Comparison of ENCODE assay signal across 20 cellular contexts in genomic region chr19:3716147-3716668, GRCh38. TPM values are rescaled to one million over a fixed set of nuclear protein-coding genes. Genes with fewer than 3 reads are reported as not detected.
DNase-seq lines count a peak whose midpoint lies in the region; ATAC-seq, FAIRE-seq and TF ChIP-seq lines count a peak whose summit lies in the region.
"Had no signal": no experiment of that assay in that cellular context is flagged by ENCODE, and none has a peak within 500 bp of the region (broad histone marks: within the 10 kb centered on the region; RNA-seq: fewer than 3 reads in every experiment).

No MANE protein-coding gene starts in this region.

- H3K27me3 ChIP-seq in HepG2 (ENCODE audit: control insufficient read depth in 1 of 2, insufficient read depth in 2 of 2, low read length in 2 of 2): no peaks in the 10 kb centered on the region; a peak in 1 of 5 replicates
- no peaks in the 10 kb centered on the region for H3K27me3 ChIP-seq in right lobe of liver

- TF ChIP-seq CTCF in HepG2 (CRISPR knock-in tag; IDR thresholded peaks at IDR 0.05): no peak
- no peak for TF ChIP-seq CTCF in right lobe of liver (IDR thresholded peaks at IDR 0.05)

- no peaks in the 10 kb centered on the region for H3K79me2 ChIP-seq in HepG2 (ENCODE audit: insufficient read depth, low read length)

- H3K27me3 Mint-ChIP-seq in activated CD4-positive, alpha-beta memory T cell treated with anti-CD3 and anti-CD28 coated beads for 36 hours: no peaks in the 10 kb centered on the region

- no peak for FAIRE-seq in HepG2 (lab: Jason Lieb, UNC)
- FAIRE-seq: HTR-8/SVneo had no signal

- no peak overlapping the region for H2AFZ ChIP-seq in HepG2 (ENCODE audit: low read length)

- TF ChIP-seq EP300 in HepG2 (IDR thresholded peaks at IDR 0.05; ENCODE audit: low read depth in 2 of 2, low read length in 2 of 2) (no peak), HepG2 (CRISPR knock-in tag; IDR thresholded peaks at IDR 0.05; ENCODE audit: borderline replicate concordance) (no peak)

- no peak overlapping the region for H3K4me3 Mint-ChIP-seq in activated CD4-positive, alpha-beta memory T cell treated with anti-CD3 and anti-CD28 coated beads for 36 hours
- H3K4me3 Mint-ChIP-seq: CD14-positive monocyte; CD4-positive, alpha-beta memory T cell; HFFc6; IgD-negative memory B cell had no signal

- no peak for DNase-seq in HepG2 (ENCODE audit: low spot score)
- DNase-seq in right lobe of liver: no peak
- peak; percentile 39 for DNase-seq in M059J (ENCODE audit: low read depth)
- DNase-seq in epidermal melanocyte (ENCODE audit: insufficient read length, low spot score): peak; percentile 2
- DNase-seq in activated naive CD4-positive, alpha-beta T cell treated with anti-CD3 and anti-CD28 coated beads, Interleukin-2, amount 50 U/mL, for 72 hours (ENCODE audit: low spot score in 2 of 2): no peak
- no peak for DNase-seq in activated CD4-positive, alpha-beta memory T cell treated with anti-CD3 and anti-CD28 coated beads for 36 hours
- DNase-seq: CD4-positive, alpha-beta memory T cell; DMS79 treated with DMSO at 0.1 percent for 48 hours; GF-D8; HCEC 1CT; HFFc6 had no signal

- H3K4me1 Mint-ChIP-seq in activated CD4-positive, alpha-beta memory T cell treated with anti-CD3 and anti-CD28 coated beads for 36 hours (ENCODE audit: low read depth): peaks cover 6% of the 10 kb centered on the region

- H3K9me3 Mint-ChIP-seq in activated naive CD4-positive, alpha-beta T cell treated with anti-CD3 and anti-CD28 coated beads, Interleukin-2, amount 50 U/mL, for 72 hours: no peaks in the 10 kb centered on the region
- no peaks in the 10 kb centered on the region for H3K9me3 Mint-ChIP-seq in activated CD4-positive, alpha-beta memory T cell treated with anti-CD3 and anti-CD28 coated beads for 36 hours
- H3K9me3 Mint-ChIP-seq: CD4-positive, alpha-beta memory T cell; HFFc6; IgD-negative memory B cell had no signal

- intact Hi-C loops in HepG2 (cut with micrococcal nuclease; ENCODE audit: unreplicated experiment) (no loop called here), right lobe of liver (cut with DNase I) (no loop called here)
- intact Hi-C loops in activated CD4-positive, alpha-beta memory T cell treated with anti-CD3 and anti-CD28 coated beads for 36 hours (cut with micrococcal nuclease): no loop called here

- peaks cover 44% of the 10 kb centered on the region for H3K4me1 ChIP-seq in HepG2 (ENCODE audit: insufficient read depth, low read length)
- peaks cover 0 to 26% (median 9%) of the 10 kb centered on the region in 4 donors for H3K4me1 ChIP-seq in right lobe of liver

- no peaks in the 10 kb centered on the region for H3K36me3 Mint-ChIP-seq in activated naive CD4-positive, alpha-beta T cell treated with anti-CD3 and anti-CD28 coated beads, Interleukin-2, amount 50 U/mL, for 72 hours
- no peaks in the 10 kb centered on the region for H3K36me3 Mint-ChIP-seq in activated CD4-positive, alpha-beta memory T cell treated with anti-CD3 and anti-CD28 coated beads for 36 hours
- H3K36me3 Mint-ChIP-seq: CD14-positive monocyte; CD4-positive, alpha-beta memory T cell; IgD-negative memory B cell had no signal

- H3K36me3 ChIP-seq in HepG2 (replicated peaks in 1 of 2; ENCODE audit: control insufficient read depth in 1 of 2, insufficient read depth in 2 of 2, low read length in 2 of 2) (no peaks in the 10 kb centered on the region), right lobe of liver (no peaks in the 10 kb centered on the region)
- H3K36me3 ChIP-seq: BLaER1 had no signal

- CTCF ChIA-PET in HepG2 (lab: Yijun Ruan, JAX; ENCODE audit: low intra/inter-chr PET ratio, low total read pairs): no interaction called here
- CTCF ChIA-PET in activated CD4-positive, alpha-beta memory T cell treated with anti-CD3 and anti-CD28 coated beads for 36 hours (lab: Charles Lee): no interaction called here

- in situ Hi-C loops in HepG2 (cut with HindIII; ENCODE audit: extremely low pct_ligation_motif_present, low pct_unique_long_range_greater_than_20kb): no loop called here

- H3K9ac ChIP-seq in HepG2 (ENCODE audit: insufficient read depth, low read depth, low read length): no peak overlapping the region
- H3K9ac ChIP-seq: BLaER1 had no signal

- no peak for TF ChIP-seq POLR2A in HepG2 (IDR thresholded peaks at IDR 0.05; ENCODE audit: insufficient read depth in 1 of 2, low read depth in 2 of 2, low read length in 2 of 2)
- TF ChIP-seq POLR2A in right lobe of liver (IDR thresholded peaks at IDR 0.05): no peak

- no peaks in the 10 kb centered on the region for H4K20me1 ChIP-seq in HepG2 (ENCODE audit: insufficient read depth, low read length)
- H4K20me1 ChIP-seq: BLaER1 had no signal

- 90% methylated on average over 2 of the region's 16 CpGs for WGBS in HepG2 (ENCODE audit: low lambda C conversion rate)
- WGBS in right lobe of liver (ENCODE audit: insufficient coverage, low coverage, low lambda C conversion rate, missing lambda C conversion rate): 50% methylated on average over 2 of the region's 16 CpGs

- POLR2A ChIA-PET in HepG2 (lab: Yijun Ruan, JAX): no interaction called here
- POLR2A ChIA-PET in activated CD4-positive, alpha-beta memory T cell treated with anti-CD3 and anti-CD28 coated beads for 36 hours (lab: Charles Lee): no interaction called here

- no TSS peak for BruUV-seq in HepG2 (replicated peaks; lab: Mats Ljungman, UMichigan)

- H3K27ac ChIP-seq in HepG2 (ENCODE audit: extremely low read length, insufficient read depth, low read length): no peak overlapping the region
- H3K27ac ChIP-seq in right lobe of liver: no peak overlapping the region
- H3K27ac ChIP-seq: 22Rv1, BLaER1 had no signal

- ATAC-seq in HepG2 (no peak), right lobe of liver (no peak), HG03045 (IDR thresholded peaks at IDR 0.05; ENCODE audit: unreplicated experiment) (no peak)
- no peak for ATAC-seq in activated naive CD4-positive, alpha-beta T cell treated with anti-CD3 and anti-CD28 coated beads, Interleukin-2, amount 50 U/mL, for 72 hours

- H3K4me3 ChIP-seq in HepG2 (replicated peaks in 1 of 3; ENCODE audit: insufficient read depth in 1 of 3, low read depth in 2 of 3, low read length in 3 of 3) (no peak overlapping the region), right lobe of liver (no peak overlapping the region)
- H3K4me3 ChIP-seq: BLaER1 had no signal

- H3K27ac Mint-ChIP-seq in activated naive CD4-positive, alpha-beta T cell treated with anti-CD3 and anti-CD28 coated beads, Interleukin-2, amount 50 U/mL, for 72 hours: peak overlapping the region in 1 of 2 donors; percentile 44
- no peak overlapping the region for H3K27ac Mint-ChIP-seq in activated CD4-positive, alpha-beta memory T cell treated with anti-CD3 and anti-CD28 coated beads for 36 hours
- H3K27ac Mint-ChIP-seq: CD14-positive monocyte; CD4-positive, alpha-beta memory T cell; HFFc6; IgD-negative memory B cell had no signal

- no peak for TF ChIP-seq RAD21 in HepG2 (CRISPR knock-in tag; IDR thresholded peaks at IDR 0.05)

- H3K4me2 ChIP-seq in HepG2 (ENCODE audit: low read depth, low read length): no peak overlapping the region
- H3K4me2 ChIP-seq: BLaER1 had no signal

- H3K9me3 ChIP-seq in HepG2 (ENCODE audit: low read length) (no peaks in the 10 kb centered on the region), right lobe of liver (no peaks in the 10 kb centered on the region)
- H3K9me3 ChIP-seq: BLaER1 had no signal

RNA-seq across cellular contexts. Expression of gene TJP3, which starts 8.0 kb away (rescaled TPM):
- total RNA-seq in HepG2 (2016; rRNA removed; fragmentation: Illumina TruSeq; extraction: Trizol) (20.6 and 21.5 TPM in 2 replicates), right lobe of liver (10 to 100 TPM in 5 of 6 experiments, 1 to 10 TPM in 1; 7.9 to 27.0 (median 16.5) TPM)
- total RNA-seq in HepG2 (2016; cell fraction: cytosol; rRNA removed; fragmentation: Illumina TruSeq; extraction: Trizol; ENCODE audit: low read depth): 4.8 and 6.1 TPM in 2 replicates
- 12.8 and 26.0 TPM in 2 replicates for total RNA-seq in HepG2 (2016; cell fraction: insoluble cytoplasmic fraction; rRNA removed; fragmentation: Illumina TruSeq; extraction: Trizol)
- 6.5 and 7.3 TPM in 2 replicates for total RNA-seq in HepG2 (2016; cell fraction: membrane; rRNA removed; fragmentation: Illumina TruSeq; extraction: Trizol)
- 21.9 and 26.6 TPM in 2 replicates for total RNA-seq in HepG2 (2016; cell fraction: nucleus; rRNA removed; fragmentation: Illumina TruSeq; extraction: Trizol)
- 2.3 and 3.3 TPM in 2 replicates for polyA plus RNA-seq in HepG2 (2011; rRNA removed)
- 0.60 and 0.95 TPM in 2 replicates for polyA plus RNA-seq in HepG2 (2011; cell fraction: cytosol; rRNA removed)
- 7.0 and 7.9 TPM in 2 replicates for polyA plus RNA-seq in HepG2 (2011; cell fraction: nucleus; rRNA removed)
- polyA plus RNA-seq in HepG2 (2012): 5.3 and 9.8 TPM in 2 replicates
- 1.8 and 2.4 TPM in 2 replicates for polyA plus RNA-seq in HepG2 (2016; cell fraction: cytosol; fragmentation: Illumina TruSeq; extraction: Trizol; ENCODE audit: low read depth)
- polyA plus RNA-seq in HepG2 (2016; cell fraction: insoluble cytoplasmic fraction; fragmentation: Illumina TruSeq; extraction: Trizol; ENCODE audit: low read depth): 14.4 and 15.0 TPM in 2 replicates
- 3.0 and 3.4 TPM in 2 replicates for polyA plus RNA-seq in HepG2 (2016; cell fraction: membrane; fragmentation: Illumina TruSeq; extraction: Trizol; ENCODE audit: low read depth)
- polyA plus RNA-seq in HepG2 (2016; cell fraction: nucleus; fragmentation: Illumina TruSeq; extraction: Trizol; ENCODE audit: insufficient read depth, low read depth): 30.0 and 33.5 TPM in 2 replicates
- polyA minus RNA-seq in HepG2 (2011; rRNA and poly(A)+ RNA removed; ENCODE audit: low replicate concordance): 4.2 and 4.7 TPM in 2 replicates
- 4.5 and 6.3 TPM in 2 replicates for polyA minus RNA-seq in HepG2 (2011; cell fraction: cytosol; rRNA and poly(A)+ RNA removed)
- 3.5 and 6.6 TPM in 2 replicates for polyA minus RNA-seq in HepG2 (2011; cell fraction: nucleus; rRNA and poly(A)+ RNA removed)
- total RNA-seq in M059J (2014; rRNA removed; shearing (Covaris generic)): 0.30 and 0.49 TPM in 2 replicates
- 1 to 10 TPM; 2.6 to 6.3 TPM for total RNA-seq in activated naive CD4-positive, alpha-beta T cell treated with anti-CD3 and anti-CD28 coated beads, Interleukin-2, amount 50 U/mL, for 72 hours
- 1 to 10 TPM; 3.1 to 3.7 TPM for total RNA-seq in activated CD4-positive, alpha-beta memory T cell treated with anti-CD3 and anti-CD28 coated beads for 36 hours
- total RNA-seq: A673, H4, HFFc6 had no signal
- polyA plus RNA-seq: AG04450, CD14-positive monocyte had no signal

RNA-seq across cellular contexts. Expression of gene PIP5K1C, which starts 15.9 kb away (rescaled TPM):
- 4.3 and 5.2 TPM in 2 replicates for total RNA-seq in HepG2 (2016; rRNA removed; fragmentation: Illumina TruSeq; extraction: Trizol)
- 7.1 TPM in 2 replicates for total RNA-seq in HepG2 (2016; cell fraction: cytosol; rRNA removed; fragmentation: Illumina TruSeq; extraction: Trizol; ENCODE audit: low read depth)
- 3.5 and 4.4 TPM in 2 replicates for total RNA-seq in HepG2 (2016; cell fraction: insoluble cytoplasmic fraction; rRNA removed; fragmentation: Illumina TruSeq; extraction: Trizol)
- 6.2 and 6.4 TPM in 2 replicates for total RNA-seq in HepG2 (2016; cell fraction: membrane; rRNA removed; fragmentation: Illumina TruSeq; extraction: Trizol)
- total RNA-seq in HepG2 (2016; cell fraction: nucleus; rRNA removed; fragmentation: Illumina TruSeq; extraction: Trizol): 3.7 and 4.3 TPM in 2 replicates
- 3.6 and 4.8 TPM in 2 replicates for polyA plus RNA-seq in HepG2 (2011; rRNA removed)
- polyA plus RNA-seq in HepG2 (2011; cell fraction: cytosol; rRNA removed): 1.9 and 2.3 TPM in 2 replicates
- polyA plus RNA-seq in HepG2 (2011; cell fraction: nucleus; rRNA removed): 11.5 and 14.0 TPM in 2 replicates
- polyA plus RNA-seq in HepG2 (2012): 6.4 and 8.6 TPM in 2 replicates
- polyA plus RNA-seq in HepG2 (2016; cell fraction: cytosol; fragmentation: Illumina TruSeq; extraction: Trizol; ENCODE audit: low read depth): 0.99 and 1.0 TPM in 2 replicates
- 6.8 and 10.5 TPM in 2 replicates for polyA plus RNA-seq in HepG2 (2016; cell fraction: insoluble cytoplasmic fraction; fragmentation: Illumina TruSeq; extraction: Trizol; ENCODE audit: low read depth)
- polyA plus RNA-seq in HepG2 (2016; cell fraction: membrane; fragmentation: Illumina TruSeq; extraction: Trizol; ENCODE audit: low read depth): 4.0 and 4.6 TPM in 2 replicates
- polyA plus RNA-seq in HepG2 (2016; cell fraction: nucleus; fragmentation: Illumina TruSeq; extraction: Trizol; ENCODE audit: insufficient read depth, low read depth): 16.9 and 17.1 TPM in 2 replicates
- polyA minus RNA-seq in HepG2 (2011; rRNA and poly(A)+ RNA removed; ENCODE audit: low replicate concordance): 21.9 and 27.3 TPM in 2 replicates
- polyA minus RNA-seq in HepG2 (2011; cell fraction: cytosol; rRNA and poly(A)+ RNA removed): 6.3 and 12.3 TPM in 2 replicates
- 5.9 and 6.3 TPM in 2 replicates for polyA minus RNA-seq in HepG2 (2011; cell fraction: nucleus; rRNA and poly(A)+ RNA removed)
- total RNA-seq in right lobe of liver: 1 to 10 TPM; 5.3 to 9.8 (median 7.6) TPM
- total RNA-seq in M059J (2014; rRNA removed; shearing (Covaris generic)): 11.4 and 15.8 TPM in 2 replicates
- total RNA-seq in activated naive CD4-positive, alpha-beta T cell treated with anti-CD3 and anti-CD28 coated beads, Interleukin-2, amount 50 U/mL, for 72 hours: 10 to 100 TPM; 11.5 to 13.5 TPM
- 10 to 100 TPM; 14.7 to 15.7 TPM for total RNA-seq in activated CD4-positive, alpha-beta memory T cell treated with anti-CD3 and anti-CD28 coated beads for 36 hours

RNA-seq across cellular contexts. Expression of gene APBA3, which starts 45.3 kb away (rescaled TPM):
- total RNA-seq in HepG2 (2016; rRNA removed; fragmentation: Illumina TruSeq; extraction: Trizol) (12.9 and 14.3 TPM in 2 replicates), right lobe of liver (10 to 100 TPM; 10.1 to 24.1 (median 12.6) TPM)
- 5.4 and 8.4 TPM in 2 replicates for total RNA-seq in HepG2 (2016; cell fraction: cytosol; rRNA removed; fragmentation: Illumina TruSeq; extraction: Trizol; ENCODE audit: low read depth)
- total RNA-seq in HepG2 (2016; cell fraction: insoluble cytoplasmic fraction; rRNA removed; fragmentation: Illumina TruSeq; extraction: Trizol): 12.1 and 15.3 TPM in 2 replicates
- 9.8 and 12.8 TPM in 2 replicates for total RNA-seq in HepG2 (2016; cell fraction: membrane; rRNA removed; fragmentation: Illumina TruSeq; extraction: Trizol)
- total RNA-seq in HepG2 (2016; cell fraction: nucleus; rRNA removed; fragmentation: Illumina TruSeq; extraction: Trizol): 10.6 and 14.8 TPM in 2 replicates
- polyA plus RNA-seq in HepG2 (2011; rRNA removed): 14.2 and 18.7 TPM in 2 replicates
- 6.1 and 12.7 TPM in 2 replicates for polyA plus RNA-seq in HepG2 (2011; cell fraction: cytosol; rRNA removed)
- polyA plus RNA-seq in HepG2 (2011; cell fraction: nucleus; rRNA removed): 76.0 and 85.8 TPM in 2 replicates
- 6.8 and 9.1 TPM in 2 replicates for polyA plus RNA-seq in HepG2 (2012)
- polyA plus RNA-seq in HepG2 (2016; cell fraction: cytosol; fragmentation: Illumina TruSeq; extraction: Trizol; ENCODE audit: low read depth): 2.7 and 3.6 TPM in 2 replicates
- polyA plus RNA-seq in HepG2 (2016; cell fraction: insoluble cytoplasmic fraction; fragmentation: Illumina TruSeq; extraction: Trizol; ENCODE audit: low read depth): 9.5 and 10.3 TPM in 2 replicates
- polyA plus RNA-seq in HepG2 (2016; cell fraction: membrane; fragmentation: Illumina TruSeq; extraction: Trizol; ENCODE audit: low read depth): 6.0 and 6.1 TPM in 2 replicates
- polyA plus RNA-seq in HepG2 (2016; cell fraction: nucleus; fragmentation: Illumina TruSeq; extraction: Trizol; ENCODE audit: insufficient read depth, low read depth): 28.0 and 28.5 TPM in 2 replicates
- polyA minus RNA-seq in HepG2 (2011; rRNA and poly(A)+ RNA removed; ENCODE audit: low replicate concordance): 14.2 and 22.9 TPM in 2 replicates
- polyA minus RNA-seq in HepG2 (2011; cell fraction: cytosol; rRNA and poly(A)+ RNA removed): 7.5 and 7.9 TPM in 2 replicates
- polyA minus RNA-seq in HepG2 (2011; cell fraction: nucleus; rRNA and poly(A)+ RNA removed): 15.3 and 18.5 TPM in 2 replicates
- 13.7 and 15.0 TPM in 2 replicates for total RNA-seq in M059J (2014; rRNA removed; shearing (Covaris generic))
- 10 to 100 TPM; 44.6 to 61.7 TPM for total RNA-seq in activated naive CD4-positive, alpha-beta T cell treated with anti-CD3 and anti-CD28 coated beads, Interleukin-2, amount 50 U/mL, for 72 hours
- total RNA-seq in activated CD4-positive, alpha-beta memory T cell treated with anti-CD3 and anti-CD28 coated beads for 36 hours: 10 to 100 TPM; 38.2 to 41.8 TPM

RNA-seq across cellular contexts. Expression of gene MRPL54, which starts 46.3 kb away (rescaled TPM):
- total RNA-seq in HepG2 (2016; rRNA removed; fragmentation: Illumina TruSeq; extraction: Trizol) (66.9 and 85.6 TPM in 2 replicates), right lobe of liver (10 to 100 TPM; 52.5 to 81.2 (median 61.9) TPM)
- 36.4 and 42.5 TPM in 2 replicates for total RNA-seq in HepG2 (2016; cell fraction: cytosol; rRNA removed; fragmentation: Illumina TruSeq; extraction: Trizol; ENCODE audit: low read depth)
- total RNA-seq in HepG2 (2016; cell fraction: insoluble cytoplasmic fraction; rRNA removed; fragmentation: Illumina TruSeq; extraction: Trizol): 71.3 and 95.8 TPM in 2 replicates
- 34.6 and 39.3 TPM in 2 replicates for total RNA-seq in HepG2 (2016; cell fraction: membrane; rRNA removed; fragmentation: Illumina TruSeq; extraction: Trizol)
- 17.6 and 22.0 TPM in 2 replicates for total RNA-seq in HepG2 (2016; cell fraction: nucleus; rRNA removed; fragmentation: Illumina TruSeq; extraction: Trizol)
- polyA plus RNA-seq in HepG2 (2011; rRNA removed): 36.8 and 37.2 TPM in 2 replicates
- polyA plus RNA-seq in HepG2 (2011; cell fraction: cytosol; rRNA removed): 49.6 and 71.2 TPM in 2 replicates
- polyA plus RNA-seq in HepG2 (2011; cell fraction: nucleus; rRNA removed): 14.2 and 18.6 TPM in 2 replicates
- polyA plus RNA-seq in HepG2 (2012): 22.5 and 27.7 TPM in 2 replicates
- polyA plus RNA-seq in HepG2 (2016; cell fraction: cytosol; fragmentation: Illumina TruSeq; extraction: Trizol; ENCODE audit: low read depth): 36.7 and 39.3 TPM in 2 replicates
- 81.5 and 84.4 TPM in 2 replicates for polyA plus RNA-seq in HepG2 (2016; cell fraction: insoluble cytoplasmic fraction; fragmentation: Illumina TruSeq; extraction: Trizol; ENCODE audit: low read depth)
- polyA plus RNA-seq in HepG2 (2016; cell fraction: membrane; fragmentation: Illumina TruSeq; extraction: Trizol; ENCODE audit: low read depth): 25.3 and 29.3 TPM in 2 replicates
- 29.4 and 38.4 TPM in 2 replicates for polyA plus RNA-seq in HepG2 (2016; cell fraction: nucleus; fragmentation: Illumina TruSeq; extraction: Trizol; ENCODE audit: insufficient read depth, low read depth)
- 6.8 and 14.7 TPM in 2 replicates for polyA minus RNA-seq in HepG2 (2011; rRNA and poly(A)+ RNA removed; ENCODE audit: low replicate concordance)
- polyA minus RNA-seq in HepG2 (2011; cell fraction: cytosol; rRNA and poly(A)+ RNA removed): 6.7 and 10.6 TPM in 2 replicates
- polyA minus RNA-seq in HepG2 (2011; cell fraction: nucleus; rRNA and poly(A)+ RNA removed): 4.5 and 6.2 TPM in 2 replicates
- 48.6 and 81.6 TPM in 2 replicates for total RNA-seq in M059J (2014; rRNA removed; shearing (Covaris generic))
- total RNA-seq in activated naive CD4-positive, alpha-beta T cell treated with anti-CD3 and anti-CD28 coated beads, Interleukin-2, amount 50 U/mL, for 72 hours: 10 to 100 TPM; 15.7 to 68.7 TPM
- 10 to 100 TPM; 63.2 to 65.2 TPM for total RNA-seq in activated CD4-positive, alpha-beta memory T cell treated with anti-CD3 and anti-CD28 coated beads for 36 hours

RNA-seq across cellular contexts. Expression of gene RAX2, which starts 55.8 kb away (rescaled TPM):
- total RNA-seq in HepG2 (2016; rRNA removed; fragmentation: Illumina TruSeq; extraction: Trizol) (not detected in 2 replicates), right lobe of liver (not detected)
- total RNA-seq in HepG2 (2016; cell fraction: cytosol; rRNA removed; fragmentation: Illumina TruSeq; extraction: Trizol; ENCODE audit: low read depth): not detected in 2 replicates
- not detected in 2 replicates for total RNA-seq in HepG2 (2016; cell fraction: insoluble cytoplasmic fraction; rRNA removed; fragmentation: Illumina TruSeq; extraction: Trizol)
- not detected in 2 replicates for total RNA-seq in HepG2 (2016; cell fraction: membrane; rRNA removed; fragmentation: Illumina TruSeq; extraction: Trizol)
- not detected in 2 replicates for total RNA-seq in HepG2 (2016; cell fraction: nucleus; rRNA removed; fragmentation: Illumina TruSeq; extraction: Trizol)
- polyA plus RNA-seq in HepG2 (2011; rRNA removed): not detected in 2 replicates
- polyA plus RNA-seq in HepG2 (2011; cell fraction: cytosol; rRNA removed): not detected in 2 replicates
- not detected in 2 replicates for polyA plus RNA-seq in HepG2 (2011; cell fraction: nucleus; rRNA removed)
- not detected in 2 replicates for polyA plus RNA-seq in HepG2 (2012)
- not detected in 2 replicates for polyA plus RNA-seq in HepG2 (2016; cell fraction: cytosol; fragmentation: Illumina TruSeq; extraction: Trizol; ENCODE audit: low read depth)
- polyA plus RNA-seq in HepG2 (2016; cell fraction: insoluble cytoplasmic fraction; fragmentation: Illumina TruSeq; extraction: Trizol; ENCODE audit: low read depth): not detected in 2 replicates
- not detected in 2 replicates for polyA plus RNA-seq in HepG2 (2016; cell fraction: membrane; fragmentation: Illumina TruSeq; extraction: Trizol; ENCODE audit: low read depth)
- polyA plus RNA-seq in HepG2 (2016; cell fraction: nucleus; fragmentation: Illumina TruSeq; extraction: Trizol; ENCODE audit: insufficient read depth, low read depth): not detected in 2 replicates
- not detected in 2 replicates for polyA minus RNA-seq in HepG2 (2011; rRNA and poly(A)+ RNA removed; ENCODE audit: low replicate concordance)
- polyA minus RNA-seq in HepG2 (2011; cell fraction: cytosol; rRNA and poly(A)+ RNA removed): not detected in 2 replicates
- not detected in 2 replicates for polyA minus RNA-seq in HepG2 (2011; cell fraction: nucleus; rRNA and poly(A)+ RNA removed)
- not detected in 2 replicates for total RNA-seq in M059J (2014; rRNA removed; shearing (Covaris generic))
- not detected for total RNA-seq in activated naive CD4-positive, alpha-beta T cell treated with anti-CD3 and anti-CD28 coated beads, Interleukin-2, amount 50 U/mL, for 72 hours
- not detected for total RNA-seq in activated CD4-positive, alpha-beta memory T cell treated with anti-CD3 and anti-CD28 coated beads for 36 hours
- total RNA-seq: A673; CD4-positive, alpha-beta memory T cell; H4; HFFc6 had no signal
- polyA plus RNA-seq: AG04450; CD14-positive monocyte; CD4-positive, alpha-beta memory T cell; IgD-negative memory B cell had no signal

Comparison
In these comparisons a context has a peak if more than half of its experiments do, and no peak if none do; other contexts are left out.
1. DNase-seq: peak in M059J (single experiment) and epidermal melanocyte (single experiment); none in HepG2 (single experiment), right lobe of liver (0 of 3), activated naive CD4-positive, alpha-beta T cell treated with anti-CD3 and anti-CD28 coated beads, Interleukin-2, amount 50 U/mL, for 72 hours (0 of 2) and activated CD4-positive, alpha-beta memory T cell treated with anti-CD3 and anti-CD28 coated beads for 36 hours (single experiment).